11 cellular contexts compared by ENCODE assay signal in the genomic region with DNA sequence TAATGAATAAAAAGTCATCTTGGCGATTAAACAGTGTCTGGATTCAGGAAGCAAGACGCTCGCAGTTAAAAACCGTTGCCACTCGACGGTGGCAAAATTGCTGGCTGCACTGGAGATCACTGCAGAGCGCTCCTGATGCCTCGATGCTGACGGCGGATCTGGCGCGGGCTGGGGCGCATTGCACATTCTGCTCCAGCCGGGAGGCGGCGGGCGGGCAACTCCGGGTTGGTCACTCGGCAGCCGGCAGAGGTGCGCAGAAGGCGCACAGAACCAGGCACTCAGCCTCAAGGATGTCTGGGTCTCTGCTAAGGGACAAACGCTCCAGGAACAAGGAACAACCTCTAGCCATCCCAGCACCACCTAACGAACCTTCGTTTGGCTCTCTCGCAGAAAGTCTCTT.
DNase-seq lines count a peak whose midpoint lies in the region; ATAC-seq and TF ChIP-seq lines count a peak whose summit lies in the region.
"Had no signal": no experiment of that assay in that cellular context is flagged by ENCODE, and none has a peak within 500 bp of the region (broad histone marks: within the 10 kb centered on the region; RNA-seq: fewer than 3 reads in every experiment).

No MANE protein-coding gene starts in this region.

- H3K4ac ChIP-seq in IMR-90 (ENCODE audit: low read depth, low read length) = no peak overlapping the region

- TF ChIP-seq CTCF in IMR-90 (conservative IDR thresholded peaks at IDR 0.05; ENCODE audit: low read depth, low read length) = no peak
- peak; percentile 23 for TF ChIP-seq CTCF in foreskin keratinocyte (conservative IDR thresholded peaks at IDR 0.05)
- no peak for TF ChIP-seq CTCF in osteoblast (IDR thresholded peaks at IDR 0.05; ENCODE audit: extremely low read depth, low read depth, low read length)

- H3K27ac ChIP-seq in IMR-90 (ENCODE audit: insufficient read depth, low read length) (no peak overlapping the region), foreskin keratinocyte (no peak overlapping the region), osteoblast (ENCODE audit: low read depth, low read length) (no peak overlapping the region)

- H3K9me1 ChIP-seq in IMR-90 (ENCODE audit: insufficient read depth, low read length) = no peaks in the 10 kb centered on the region

- H4K8ac ChIP-seq in IMR-90 (ENCODE audit: low read depth in 2 of 2, low read length in 2 of 2) = no peak overlapping the region

- DNase-seq in NOMO-1 (lab: John Stamatoyannopoulos, UW; ENCODE audit: unreplicated experiment in 2 of 2) (peak; percentile 9 to 22), NOMO-1 treated with DMSO at 0.1 percent for 48 hours (lab: John Stamatoyannopoulos, UW; ENCODE audit: unreplicated experiment) (no peak), IMR-90 (no peak), foreskin keratinocyte (no peak), osteoblast (ENCODE audit: insufficient read length, low spot score, missing footprints) (peak; percentile 69), NCI-H1930 (lab: John Stamatoyannopoulos, UW) (no peak)
- DNase-seq: DMS79 treated with DMSO at 0.1 percent for 48 hours, SHP77 had no signal

- TF ChIP-seq RAD21 in IMR-90 (IDR thresholded peaks at IDR 0.05; ENCODE audit: low read length) = no peak

- H2BK5ac ChIP-seq in IMR-90 (ENCODE audit: low read depth, low read length, poor library complexity, severe bottlenecking) = no peak overlapping the region

- H3K36me3 ChIP-seq in IMR-90 (ENCODE audit: control insufficient read depth, insufficient read depth, low read length) (no peaks in the 10 kb centered on the region), osteoblast (ENCODE audit: insufficient read depth, low read length) (no peaks in the 10 kb centered on the region)

- H4K91ac ChIP-seq in IMR-90 (ENCODE audit: insufficient read depth, low read depth, low read length) = no peak overlapping the region

- H2AFZ ChIP-seq in IMR-90 (replicated peaks; ENCODE audit: low read length, poor library complexity) = peak overlapping the region; percentile 11
- H2AFZ ChIP-seq in osteoblast (ENCODE audit: low read length) = no peak overlapping the region

- H4K20me1 ChIP-seq in IMR-90 (ENCODE audit: insufficient read depth, low read length) = no peaks in the 10 kb centered on the region
- no peaks in the 10 kb centered on the region for H4K20me1 ChIP-seq in osteoblast (ENCODE audit: insufficient read depth, low read length)

- no peak overlapping the region for H2BK20ac ChIP-seq in IMR-90 (ENCODE audit: low read depth, low read length)

- no peak overlapping the region for H3K56ac ChIP-seq in IMR-90 (ENCODE audit: extremely low read depth, insufficient read depth, low read length)

- H2AK9ac ChIP-seq in IMR-90 (replicated peaks; ENCODE audit: low read depth, low read length, poor library complexity) = no peak overlapping the region

- no peak overlapping the region for H2AK5ac ChIP-seq in IMR-90 (ENCODE audit: low read depth, low read length)

- no peak overlapping the region for H3K9ac ChIP-seq in IMR-90 (ENCODE audit: low read depth, low read length)

- no peak overlapping the region for H3K14ac ChIP-seq in IMR-90 (replicated peaks; ENCODE audit: low read depth, low read length)

- H3K4me1 ChIP-seq in IMR-90 (ENCODE audit: control insufficient read depth, insufficient read depth, low read length) = no peaks in the 10 kb centered on the region
- no peaks in the 10 kb centered on the region for H3K4me1 ChIP-seq in foreskin keratinocyte
- H3K4me1 ChIP-seq in osteoblast (ENCODE audit: insufficient read depth, low read length) = no peaks in the 10 kb centered on the region

- H3K23ac ChIP-seq in IMR-90 (ENCODE audit: low read depth, low read length) = no peak overlapping the region

- no peak overlapping the region for H3K4me2 ChIP-seq in IMR-90 (ENCODE audit: low read depth, low read length)
- H3K4me2 ChIP-seq in osteoblast (ENCODE audit: insufficient read depth, low read length) = no peak overlapping the region

- dilution Hi-C loops in IMR-90 (cut with HindIII; ENCODE audit: low sequenced_read_pairs, unreplicated experiment) = no loop called here

- POLR2A ChIA-PET in IMR-90 (lab: Charles Lee; ENCODE audit: unreplicated experiment) = no interaction called here

- no peak overlapping the region for H4K5ac ChIP-seq in IMR-90 (ENCODE audit: low read depth, low read length)

- no peak overlapping the region for H3K18ac ChIP-seq in IMR-90 (ENCODE audit: low read depth, low read length)

- in situ Hi-C loops in IMR-90 (cut with MboI; ENCODE audit: low sequenced_read_pairs) = no loop called here

- CTCF ChIA-PET in IMR-90 (lab: Yijun Ruan, JAX) = no interaction called here

- ATAC-seq in IMR-90 (ENCODE audit: low read depth) (no peak), foreskin keratinocyte (peak; percentile 50), GM21381 (IDR thresholded peaks at IDR 0.05; ENCODE audit: unreplicated experiment) (no peak), HG03457 (IDR thresholded peaks at IDR 0.05; ENCODE audit: unreplicated experiment) (no peak)
- ATAC-seq: stimulated activated effector memory CD8-positive, alpha-beta T cell treated with anti-CD3 and anti-CD28 coated beads, Interleukin-12 subunit alpha, Interleukin-12 subunit beta, amount 100 ng/mL, for 72 hours had no signal

- H3K9me3 ChIP-seq in IMR-90 (ENCODE audit: control insufficient read depth, insufficient read depth, low read length) (no peaks in the 10 kb centered on the region), osteoblast (ENCODE audit: low read depth, low read length) (no peaks in the 10 kb centered on the region)

- 6% methylated on average over 9 of the region's 26 CpGs; no CpG with 5 or more reads in 1 of the 2 experiments for WGBS in IMR-90 (ENCODE audit: extremely low coverage in 2 of 2, insufficient read length in 1 of 2), 2 experiments

- TF ChIP-seq POLR2A in IMR-90 (IDR thresholded peaks at IDR 0.05; ENCODE audit: low read depth, low read length) = no peak

- no peaks in the 10 kb centered on the region for H3K79me2 ChIP-seq in osteoblast (ENCODE audit: insufficient read depth, low read length)

- BruUV-seq in IMR-90 (replicated peaks; lab: Mats Ljungman, UMichigan) = no TSS peak

- no peak overlapping the region for H2BK120ac ChIP-seq in IMR-90 (ENCODE audit: low read depth, low read length)

- no peak overlapping the region for H3K4me3 ChIP-seq in IMR-90 (ENCODE audit: insufficient read depth, low read depth, low read length)
- H3K4me3 ChIP-seq in osteoblast (ENCODE audit: insufficient read depth, low read length) = no peak overlapping the region

- intact Hi-C loops in IMR-90 (cut with micrococcal nuclease) = no loop called here

- no peaks in the 10 kb centered on the region for H3K79me1 ChIP-seq in IMR-90 (ENCODE audit: low read depth in 1 of 2, low read length in 2 of 2)

- H2BK15ac ChIP-seq in IMR-90 (ENCODE audit: low read depth, low read length) = no peak overlapping the region

- H3K27me3 ChIP-seq in IMR-90 (ENCODE audit: control insufficient read depth, insufficient read depth, low read length) = no peaks in the 10 kb centered on the region; the same call in 1 of the 2 replicates
- peaks cover 58% of the 10 kb centered on the region for H3K27me3 ChIP-seq in foreskin keratinocyte
- peaks cover 5% of the 10 kb centered on the region for H3K27me3 ChIP-seq in osteoblast (ENCODE audit: insufficient read depth, low read length)

TF ChIP-seq in IMR-90, 13 proteins besides CTCF, POLR2A, EP300 and RAD21:
- no peak for TF ChIP-seq MXI1 (IDR thresholded peaks at IDR 0.05; ENCODE audit: borderline replicate concordance, low read depth, low read length)
- TF ChIP-seq FOS (IDR thresholded peaks at IDR 0.05; ENCODE audit: low read depth, low read length) = no peak
- no peak for TF ChIP-seq RFX5 (IDR thresholded peaks at IDR 0.05; ENCODE audit: low read depth, low read length)
- TF ChIP-seq CHD1 (IDR thresholded peaks at IDR 0.05; ENCODE audit: low read depth, low read length) = no peak
- TF ChIP-seq BHLHE40 (IDR thresholded peaks at IDR 0.05; ENCODE audit: low read depth, low read length) = no peak
- no peak for TF ChIP-seq RCOR1 (IDR thresholded peaks at IDR 0.05; ENCODE audit: insufficient replicate concordance, low read length)
- TF ChIP-seq CEBPB (IDR thresholded peaks at IDR 0.05; ENCODE audit: low read depth, low read length) = no peak
- no peak for TF ChIP-seq NFE2L2 (IDR thresholded peaks at IDR 0.05; ENCODE audit: low read depth, low read length)
- TF ChIP-seq MAFK (IDR thresholded peaks at IDR 0.05; ENCODE audit: low read depth, low read length) = no peak

Comparison
In these comparisons a context has a peak if more than half of its experiments do, and no peak if none do; other contexts are left out.
1. DNase-seq: peak in NOMO-1 (2 of 2) and osteoblast (single experiment); none in NOMO-1 treated with DMSO at 0.1 percent for 48 hours (single experiment), IMR-90 (single experiment), foreskin keratinocyte (0 of 2) and NCI-H1930 (0 of 2).